ENCODE assay signal across 22 cellular contexts in the genomic region with DNA sequence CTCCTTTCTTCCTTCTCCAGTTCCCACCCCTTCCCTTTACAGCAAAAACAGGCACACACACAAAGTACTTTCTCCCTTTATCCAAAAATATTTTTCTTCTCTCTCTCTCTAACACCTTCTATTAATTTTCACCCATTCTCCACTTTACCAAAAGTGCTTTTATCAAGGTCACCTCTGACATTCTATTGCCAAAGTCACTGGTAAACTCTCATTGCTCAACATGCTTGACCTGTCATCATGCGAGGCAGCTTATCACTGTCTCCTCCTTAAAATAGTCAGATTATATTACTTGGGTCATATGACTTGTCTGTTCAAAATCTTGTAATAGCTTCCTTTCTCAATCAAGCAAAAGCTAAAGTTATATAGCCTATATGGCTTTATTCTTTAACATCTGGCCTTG. TPM values are rescaled to one million over a fixed set of nuclear protein-coding genes. Genes with fewer than 3 reads are reported as not detected.
"Had no signal": no experiment of that assay in that cellular context is flagged by ENCODE, and none has a peak within 500 bp of the region (broad histone marks: within the 10 kb centered on the region; RNA-seq: fewer than 3 reads in every experiment).

No MANE protein-coding gene starts in this region.

- DNase-seq: activated CD4-positive, alpha-beta T cell treated with anti-CD3 and anti-CD28 coated beads for 1 hour; activated CD4-positive, alpha-beta T cell treated with anti-CD3 and anti-CD28 coated beads, Interleukin-2, amount 10 ng/mL, durations not matched to agents 24 days and 14 days; activated CD4-positive, alpha-beta T cell treated with anti-CD3 and anti-CD28 coated beads, Interleukin-2, amount 50 U/mL, for 48 hours; activated effector memory CD4-positive, alpha-beta T cell treated with anti-CD3 and anti-CD28 coated beads, Interleukin-2, amount 50 U/mL, for 16 hours; activated naive CD4-positive, alpha-beta T cell treated with Interleukin-2 at 50 U/mL for 16 hours; activated T-cell treated with anti-CD3 and anti-CD28 coated beads, Interleukin-2, amount 50 U/mL, for 4 hours; brain microvascular endothelial cell; NCI-H1105; NCI-H1436; NCI-H1694 treated with DMSO at 0.1 percent for 48 hours; NCI-H2029 treated with DMSO at 0.1 percent for 48 hours; NCI-H345; NCI-H510A; NCI-H526 treated with DMSO at 0.1 percent for 48 hours; NCI-H82; RPMI8226; SHP77 had no signal

- H3K4me3 ChIP-seq: cardiac muscle cell, SJSA1 had no signal

- H3K27me3 ChIP-seq: brain microvascular endothelial cell, cardiac muscle cell, SJSA1 had no signal

- ATAC-seq: activated T-cell treated with anti-CD3 and anti-CD28 coated beads, Interleukin-2, amount 50 U/mL, for 4 hours; Panc1; SK-N-SH treated with all-trans-retinoic acid at 6 μM for 48 hours; WTC11 had no signal

- H3K27ac ChIP-seq: brain microvascular endothelial cell, cardiac muscle cell, SJSA1 had no signal

- H3K36me3 ChIP-seq: brain microvascular endothelial cell, cardiac muscle cell, SJSA1 had no signal

RNA-seq across cellular contexts. Expression of a gene that starts 28.6 kb away (rescaled TPM):
- total RNA-seq: activated CD4-positive, alpha-beta T cell treated with anti-CD3 and anti-CD28 coated beads, Interleukin-2, amount 10 ng/mL, durations not matched to agents 24 days and 14 days; SJSA1 had no signal
- polyA plus RNA-seq: cardiac muscle cell had no signal
